Comparison of ENCODE assay signal across 8 cellular contexts in the genomic region with DNA sequence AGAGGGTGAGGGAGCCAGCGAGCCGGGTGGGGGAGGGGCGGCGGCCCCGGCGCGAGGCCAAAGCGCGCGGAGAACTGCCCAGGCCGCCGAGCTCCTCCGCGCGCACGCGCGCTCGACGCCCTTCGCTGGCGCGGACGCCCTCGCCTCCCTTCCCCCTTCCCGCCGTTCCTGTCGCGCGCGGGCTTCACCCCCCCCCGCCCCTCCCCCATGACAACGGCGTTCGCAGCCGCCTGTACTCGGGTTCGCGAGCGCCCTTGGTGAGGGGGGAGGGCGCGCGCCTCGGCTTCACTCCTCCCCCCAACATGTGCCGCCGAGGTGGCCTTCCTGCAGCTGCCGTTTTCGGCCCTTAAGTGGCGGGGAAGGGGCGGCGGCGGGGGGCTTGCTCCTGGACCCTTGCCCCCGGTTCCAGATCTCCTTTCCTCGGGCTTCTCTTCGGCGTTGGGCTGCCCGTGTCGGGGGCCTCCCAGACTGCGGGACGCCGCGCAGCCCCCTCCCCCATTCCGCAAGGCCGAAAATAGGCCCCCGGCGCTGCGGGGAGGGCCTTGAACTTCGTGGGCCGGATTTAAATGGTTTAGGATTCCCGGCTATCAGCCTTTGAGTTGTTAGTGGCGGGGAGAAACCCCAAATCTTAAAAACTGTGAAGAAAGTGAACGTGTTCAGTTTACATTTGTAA. TPM values are rescaled to one million over a fixed set of nuclear protein-coding genes. Genes with fewer than 3 reads are reported as not detected.
DNase-seq lines count a peak whose midpoint lies in the region; ATAC-seq and TF ChIP-seq lines count a peak whose summit lies in the region.

No MANE protein-coding gene starts in this region.

- POLR2A ChIA-PET in CD4-positive, alpha-beta memory T cell (lab: Charles Lee; ENCODE audit: partially characterized antibody): interaction anchor here (0.8 to 6.7 kb wide), 15 partner anchors 9 to 705 kb away, joined by 3 to 142 read pairs (median 4); a partner anchor contains a TSS
- POLR2A ChIA-PET in naive thymus-derived CD8-positive, alpha-beta T cell (lab: Charles Lee): interaction anchor here (0.6 to 5.5 kb wide), 15 partner anchors 10 to 239 kb away, joined by 3 to 128 read pairs (median 5); a partner anchor contains a TSS

- H3K4me3 ChIP-seq in CD4-positive, alpha-beta memory T cell (ENCODE audit: low read length in 2 of 2): peak overlapping the region; percentile 95 to 97
- peak overlapping the region; percentile 58 for H3K4me3 ChIP-seq in suprapubic skin

- TF ChIP-seq CTCF in suprapubic skin (IDR thresholded peaks at IDR 0.05): no peak

- no peaks in the 10 kb centered on the region for H3K27me3 ChIP-seq in CD4-positive, alpha-beta memory T cell (ENCODE audit: insufficient read depth, low read length)
- H3K27me3 ChIP-seq in suprapubic skin: no peaks in the 10 kb centered on the region

- CTCF ChIA-PET in CD4-positive, alpha-beta memory T cell (lab: Charles Lee; ENCODE audit: partially characterized antibody): interaction anchor here (1.2 kb wide), 1 partner anchor 23 kb away, joined by 3 read pairs; no protein-coding TSS in a partner anchor

- no peaks in the 10 kb centered on the region for H3K9me3 ChIP-seq in CD4-positive, alpha-beta memory T cell (ENCODE audit: control insufficient read depth in 1 of 2, low read length in 2 of 2)
- H3K9me3 ChIP-seq in suprapubic skin: no peaks in the 10 kb centered on the region

- peak; percentile 43 for ATAC-seq in HG03354 (IDR thresholded peaks at IDR 0.05; ENCODE audit: poor library complexity, severe bottlenecking, unreplicated experiment)
- peak; percentile 30 to 46 for ATAC-seq in naive thymus-derived CD8-positive, alpha-beta T cell

- H3K4me3 Mint-ChIP-seq in CD4-positive, alpha-beta memory T cell: peak overlapping the region; percentile 86 to 97 (median 92)
- peak overlapping the region; percentile 81 to 97 (median 92) for H3K4me3 Mint-ChIP-seq in naive thymus-derived CD8-positive, alpha-beta T cell

- H3K36me3 ChIP-seq in CD4-positive, alpha-beta memory T cell (ENCODE audit: insufficient read depth, low read length): peaks cover 15% of the 10 kb centered on the region
- H3K36me3 ChIP-seq in suprapubic skin: peaks cover 17% of the 10 kb centered on the region

- peaks cover 49% of the 10 kb centered on the region for H3K4me1 ChIP-seq in CD4-positive, alpha-beta memory T cell (ENCODE audit: insufficient read depth, low read length)
- peaks cover 45% of the 10 kb centered on the region for H3K4me1 ChIP-seq in suprapubic skin

- peaks cover 0 to 4% (median 0%) of the 10 kb centered on the region in 8 donors for H3K9me3 Mint-ChIP-seq in CD4-positive, alpha-beta memory T cell
- H3K9me3 Mint-ChIP-seq in naive thymus-derived CD8-positive, alpha-beta T cell: peaks cover 0 to 5% (median 0%) of the 10 kb centered on the region in 9 donors

- TF ChIP-seq POLR2A in suprapubic skin (IDR thresholded peaks at IDR 0.05): no peak

- peaks cover 36 to 75% (median 52%) of the 10 kb centered on the region in 4 donors for H3K4me1 Mint-ChIP-seq in CD4-positive, alpha-beta memory T cell
- H3K4me1 Mint-ChIP-seq in naive thymus-derived CD8-positive, alpha-beta T cell: peaks cover 41 to 56% (median 52%) of the 10 kb centered on the region in 4 donors

- no peaks in the 10 kb centered on the region for H3K27me3 Mint-ChIP-seq in CD4-positive, alpha-beta memory T cell
- H3K27me3 Mint-ChIP-seq in naive thymus-derived CD8-positive, alpha-beta T cell: no peaks in the 10 kb centered on the region

- intact Hi-C loops in CD4-positive, alpha-beta memory T cell (cut with micrococcal nuclease): loop anchor here (1.0 to 10.0 kb wide), 5 partner anchors 24 to 112 kb away; a partner anchor contains a TSS

- H3K27ac ChIP-seq in CD4-positive, alpha-beta memory T cell (ENCODE audit: low read depth, low read length): peak overlapping the region; percentile 97
- H3K27ac ChIP-seq in suprapubic skin: peak overlapping the region; percentile 99

- TF ChIP-seq EP300 in suprapubic skin (IDR thresholded peaks at IDR 0.05): no peak

- peak overlapping the region; percentile 87 to 100 (median 92) for H3K27ac Mint-ChIP-seq in CD4-positive, alpha-beta memory T cell
- peak overlapping the region; percentile 84 to 99 (median 98) for H3K27ac Mint-ChIP-seq in naive thymus-derived CD8-positive, alpha-beta T cell

- peak in 1 of 5 donors; percentile 67 for DNase-seq in CD4-positive, alpha-beta memory T cell
- DNase-seq in GM19240 (ENCODE audit: insufficient read length, low spot score) (peak; percentile 52), NCI-H510A treated with DMSO at 0.1 percent for 48 hours (lab: John Stamatoyannopoulos, UW) (peak; percentile 40), activated T-cell treated with anti-CD3 and anti-CD28 coated beads for 4 hours (peak; percentile 34), fibroblast of peridontal ligament (ENCODE audit: extremely low read depth) (peak; percentile 69), suprapubic skin (ENCODE audit: low spot score in 2 of 2) (peak in 1 of 2 donors; percentile 80)
- peak in 4 of 10 donors; percentile 40 to 79 (median 51) for DNase-seq in naive thymus-derived CD8-positive, alpha-beta T cell

- 0% methylated on average over 14 of the region's 72 CpGs for WGBS in suprapubic skin

- peaks cover 29 to 49% of the 10 kb centered on the region in 2 donors for H3K36me3 Mint-ChIP-seq in CD4-positive, alpha-beta memory T cell
- peaks cover 5 to 44% (median 6%) of the 10 kb centered on the region in 3 donors for H3K36me3 Mint-ChIP-seq in naive thymus-derived CD8-positive, alpha-beta T cell

RNA-seq across cellular contexts. Expression of a gene that starts 0.5 kb away (rescaled TPM):
- 1,000 to 10,000 TPM; 1,118 to 1,137 TPM for total RNA-seq in CD4-positive, alpha-beta memory T cell
- polyA plus RNA-seq in CD4-positive, alpha-beta memory T cell: 100 to 1,000 TPM in 1 of 2 donors, 10 to 100 TPM in 1; 11.8 to 132 TPM
- 100 to 1,000 TPM; 927 to 965 TPM for total RNA-seq in naive thymus-derived CD8-positive, alpha-beta T cell
- 100 to 1,000 TPM in 1 of 3 donors, 10 to 100 TPM in 2; 25.5 to 110 (median 62.4) TPM for polyA plus RNA-seq in naive thymus-derived CD8-positive, alpha-beta T cell
- total RNA-seq in suprapubic skin: 1,000 to 10,000 TPM in 1 of 4 donors, 100 to 1,000 TPM in 3; 484 to 1,595 (median 654) TPM

RNA-seq across cellular contexts. Expression of a gene that starts 24.1 kb away (rescaled TPM):
- total RNA-seq in CD4-positive, alpha-beta memory T cell: 10 to 100 TPM; 83.0 to 86.8 TPM
- 100 to 1,000 TPM; 268 to 270 TPM for polyA plus RNA-seq in CD4-positive, alpha-beta memory T cell
- 100 to 1,000 TPM; 121 to 137 TPM for total RNA-seq in naive thymus-derived CD8-positive, alpha-beta T cell
- 100 to 1,000 TPM; 230 to 301 (median 288) TPM for polyA plus RNA-seq in naive thymus-derived CD8-positive, alpha-beta T cell
- total RNA-seq in suprapubic skin: 100 to 1,000 TPM; 174 to 249 (median 213) TPM

RNA-seq across cellular contexts. Expression of a gene that starts 33.0 kb away (rescaled TPM):
- under 1 TPM; 0.61 to 0.96 TPM for total RNA-seq in CD4-positive, alpha-beta memory T cell
- polyA plus RNA-seq in CD4-positive, alpha-beta memory T cell: not detected
- total RNA-seq in naive thymus-derived CD8-positive, alpha-beta T cell: 1 to 10 TPM in 1 of 2 experiments, under 1 TPM in 1; 0.81 to 1.2 TPM
- under 1 TPM in 1 of 3 donors, not detected in 2; 0.06 TPM for polyA plus RNA-seq in naive thymus-derived CD8-positive, alpha-beta T cell
- 1 to 10 TPM; 1.6 to 9.5 (median 5.6) TPM for total RNA-seq in suprapubic skin

RNA-seq across cellular contexts. Expression of a gene that starts 34.4 kb away (rescaled TPM):
- not detected for total RNA-seq in CD4-positive, alpha-beta memory T cell
- polyA plus RNA-seq in CD4-positive, alpha-beta memory T cell: not detected
- total RNA-seq in naive thymus-derived CD8-positive, alpha-beta T cell: not detected
- polyA plus RNA-seq in naive thymus-derived CD8-positive, alpha-beta T cell: under 1 TPM in 1 of 3 donors, not detected in 2; 0.99 TPM
- not detected for total RNA-seq in suprapubic skin

RNA-seq across cellular contexts. Expression of a gene that starts 45.3 kb away (rescaled TPM):
- total RNA-seq in CD4-positive, alpha-beta memory T cell: not detected
- not detected for polyA plus RNA-seq in CD4-positive, alpha-beta memory T cell
- not detected for total RNA-seq in naive thymus-derived CD8-positive, alpha-beta T cell
- polyA plus RNA-seq in naive thymus-derived CD8-positive, alpha-beta T cell: not detected
- total RNA-seq in suprapubic skin: not detected
